ENCODE assay signal across 15 cellular contexts in the genomic region with DNA sequence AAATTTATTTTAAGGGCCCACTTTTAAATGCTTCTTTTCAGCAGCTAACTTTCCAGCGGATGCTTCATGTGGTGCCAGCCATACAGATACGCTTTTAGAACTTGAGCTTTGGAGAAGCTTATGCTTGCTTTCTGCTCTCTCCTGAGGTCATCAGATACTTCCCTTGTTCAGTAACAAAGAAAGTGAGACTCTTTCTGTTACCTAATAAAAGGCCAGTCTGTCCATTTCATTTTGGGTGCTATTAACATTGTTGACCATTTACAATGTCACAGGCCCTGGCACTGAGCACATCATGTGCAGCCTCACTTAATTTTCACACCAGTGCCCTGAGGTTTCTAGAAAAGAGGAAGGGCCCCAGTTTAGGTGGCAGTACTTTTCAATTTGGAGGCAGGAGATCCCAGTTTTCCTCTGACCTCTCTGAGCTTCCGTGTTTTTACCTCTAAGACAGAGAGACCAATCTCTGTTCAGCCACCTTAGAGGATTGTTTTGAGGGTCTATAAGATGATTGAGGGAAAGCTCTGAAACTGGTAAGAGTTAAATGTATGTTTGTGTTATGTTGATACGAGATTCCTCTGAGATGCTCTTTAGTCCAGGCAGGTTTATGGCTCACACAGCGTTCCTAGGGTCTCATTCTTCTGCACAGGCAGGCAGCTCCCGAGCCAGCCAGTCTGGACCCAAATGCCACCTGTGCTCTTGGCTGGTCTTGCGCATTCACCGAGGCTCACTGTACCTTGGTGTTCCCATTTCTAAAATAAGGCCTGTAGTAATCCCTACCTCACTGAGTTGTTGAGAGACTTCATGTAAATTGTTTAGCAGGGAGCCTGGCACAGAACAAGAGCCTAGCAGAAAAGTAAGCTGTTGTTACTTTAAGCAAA. TPM values are rescaled to one million over a fixed set of nuclear protein-coding genes. Genes with fewer than 3 reads are reported as not detected.
A peak's percentile ranks its signal among the peaks of the same experiment; 100 is the strongest.
DNase-seq lines count a peak whose midpoint lies in the region; ATAC-seq and TF ChIP-seq lines count a peak whose summit lies in the region.
"Had no signal": no experiment of that assay in that cellular context is flagged by ENCODE, and none has a peak within 500 bp of the region (broad histone marks: within the 10 kb centered on the region; RNA-seq: fewer than 3 reads in every experiment).

No MANE protein-coding gene starts in this region.

- TF ChIP-seq POLR2A in uterus (IDR thresholded peaks at IDR 0.05) = no peak

- ATAC-seq in left ventricle myocardium superior = no peak
- ATAC-seq in activated CD8-positive, alpha-beta memory T cell treated with anti-CD3 and anti-CD28 coated beads, Interleukin-2, amount 10 ng/mL, durations not matched to agents 7 days and 5 days = no peak
- ATAC-seq in GM19324 (IDR thresholded peaks at IDR 0.05; ENCODE audit: low FRiP score, unreplicated experiment) = no peak
- no peak for ATAC-seq in T-helper 17 cell

- DNase-seq in left ventricle myocardium inferior = no peak
- DNase-seq in left ventricle myocardium superior = no peak
- peak in 1 of 10 donors; percentile 48 for DNase-seq in dorsolateral prefrontal cortex
- DNase-seq in osteocyte (ENCODE audit: extremely low spot score, unreplicated experiment) = no peak
- no peak for DNase-seq in uterus
- no peak for DNase-seq in activated CD8-positive, alpha-beta memory T cell treated with anti-CD3 and anti-CD28 coated beads, Interleukin-2, amount 10 ng/mL, durations not matched to agents 7 days and 5 days
- no peak for DNase-seq in T-helper 17 cell
- DNase-seq: activated CD4-positive, alpha-beta T cell treated with anti-CD3 and anti-CD28 coated beads, Interleukin-2, amount 50 U/mL, for 48 hours; DMS53; NCI-H1092; NCI-H524; T-helper 9 cell had no signal

- H3K27ac Mint-ChIP-seq in osteocyte (ENCODE audit: unreplicated experiment) = peak overlapping the region; percentile 44
- H3K27ac Mint-ChIP-seq in activated CD8-positive, alpha-beta memory T cell treated with anti-CD3 and anti-CD28 coated beads, Interleukin-2, amount 10 ng/mL, durations not matched to agents 7 days and 5 days = no peak overlapping the region
- H3K27ac Mint-ChIP-seq in T-helper 17 cell = no peak overlapping the region
- H3K27ac Mint-ChIP-seq: activated T-helper 2 cell treated with anti-CD3 and anti-CD28 coated beads, Interferon-gamma antibody, Interleukin-2, Interleukin-4, amounts not matched to agents 10 μg/mL and 5 μg/mL and 100 μg/mL, durations not matched to agents 14 hours and 24 hours and 36 hours had no signal

- H3K4me1 ChIP-seq in left ventricle myocardium inferior (peaks cover 97% of the 10 kb centered on the region), uterus (peaks cover 9 to 15% of the 10 kb centered on the region in 2 donors)

- H3K27me3 Mint-ChIP-seq in osteocyte (ENCODE audit: unreplicated experiment) (no peaks in the 10 kb centered on the region), T-helper 17 cell (no peaks in the 10 kb centered on the region)
- H3K27me3 Mint-ChIP-seq in activated CD8-positive, alpha-beta memory T cell treated with anti-CD3 and anti-CD28 coated beads, Interleukin-2, amount 10 ng/mL, durations not matched to agents 7 days and 5 days = peaks cover 1% of the 10 kb centered on the region

- intact Hi-C loops in left ventricle myocardium inferior (cut with micrococcal nuclease) = no loop called here
- intact Hi-C loops in left ventricle myocardium superior (cut with micrococcal nuclease) = no loop called here
- intact Hi-C loops in dorsolateral prefrontal cortex (cut with DNase I) = loop anchor here in 1 of 2 donors (5.0 to 10.0 kb wide), 2 partner anchors 125 to 262 kb away; a partner anchor contains a TSS
- intact Hi-C loops in uterus (cut with DNase I; ENCODE audit: low total_unique reads) = loop anchor here (10.0 kb wide), 1 partner anchor 55 kb away; no protein-coding TSS in a partner anchor

- TF ChIP-seq CTCF in left ventricle myocardium inferior (IDR thresholded peaks at IDR 0.05; ENCODE audit: borderline replicate concordance) = no peak
- no peak for TF ChIP-seq CTCF in dorsolateral prefrontal cortex (IDR thresholded peaks at IDR 0.05 in 54 of 56, conservative IDR thresholded peaks at IDR 0.05 in 2 of 56; ENCODE audit: low read depth in 1 of 56, partially characterized antibody in 56 of 56)
- TF ChIP-seq CTCF in osteocyte (IDR thresholded peaks at IDR 0.05) = no peak
- no peak for TF ChIP-seq CTCF in uterus (IDR thresholded peaks at IDR 0.05)

- H3K9me3 ChIP-seq in left ventricle myocardium inferior (replicated peaks) (no peaks in the 10 kb centered on the region), uterus (no peaks in the 10 kb centered on the region), T-helper 17 cell (ENCODE audit: control insufficient read depth, low read length, poor library complexity, severe bottlenecking) (no peaks in the 10 kb centered on the region)

- H3K36me3 ChIP-seq in left ventricle myocardium inferior (no peaks in the 10 kb centered on the region), uterus (no peaks in the 10 kb centered on the region)

- CTCF ChIA-PET in activated CD8-positive, alpha-beta memory T cell treated with anti-CD3 and anti-CD28 coated beads, Interleukin-2, amount 10 ng/mL, durations not matched to agents 7 days and 5 days (lab: Charles Lee) = interaction anchor here (0.7 to 2.4 kb wide), 3 partner anchors 26 to 207 kb away, joined by 3 to 7 read pairs (median 3); no protein-coding TSS in a partner anchor

- H3K36me3 Mint-ChIP-seq in osteocyte (ENCODE audit: unreplicated experiment) (no peaks in the 10 kb centered on the region), T-helper 17 cell (ENCODE audit: low read depth) (peaks cover 2% of the 10 kb centered on the region)
- H3K36me3 Mint-ChIP-seq in activated CD8-positive, alpha-beta memory T cell treated with anti-CD3 and anti-CD28 coated beads, Interleukin-2, amount 10 ng/mL, durations not matched to agents 7 days and 5 days = peaks cover 3% of the 10 kb centered on the region

- H3K27ac ChIP-seq in left ventricle myocardium inferior (replicated peaks) (peak overlapping the region; percentile 96), dorsolateral prefrontal cortex (peak overlapping the region in 58 of 59 donors; percentile 18 to 98 (median 94)), uterus (peak overlapping the region; percentile 96 to 98)

- H3K27me3 ChIP-seq in left ventricle myocardium inferior (ENCODE audit: low read depth) = no peaks in the 10 kb centered on the region
- H3K27me3 ChIP-seq in dorsolateral prefrontal cortex = no peaks in the 10 kb centered on the region
- no peaks in the 10 kb centered on the region for H3K27me3 ChIP-seq in uterus

- peaks cover 74% of the 10 kb centered on the region for H3K4me1 Mint-ChIP-seq in osteocyte (ENCODE audit: unreplicated experiment)
- peaks cover 21% of the 10 kb centered on the region for H3K4me1 Mint-ChIP-seq in activated CD8-positive, alpha-beta memory T cell treated with anti-CD3 and anti-CD28 coated beads, Interleukin-2, amount 10 ng/mL, durations not matched to agents 7 days and 5 days
- peaks cover 33% of the 10 kb centered on the region for H3K4me1 Mint-ChIP-seq in T-helper 17 cell

- no peaks in the 10 kb centered on the region for H3K9me3 Mint-ChIP-seq in osteocyte (ENCODE audit: unreplicated experiment)
- H3K9me3 Mint-ChIP-seq in activated CD8-positive, alpha-beta memory T cell treated with anti-CD3 and anti-CD28 coated beads, Interleukin-2, amount 10 ng/mL, durations not matched to agents 7 days and 5 days (ENCODE audit: low read depth) = no peaks in the 10 kb centered on the region
- H3K9me3 Mint-ChIP-seq: activated T-helper 2 cell treated with anti-CD3 and anti-CD28 coated beads, Interferon-gamma antibody, Interleukin-2, Interleukin-4, amounts not matched to agents 10 μg/mL and 5 μg/mL and 100 μg/mL, durations not matched to agents 14 hours and 24 hours and 36 hours had no signal

- H3K4me3 Mint-ChIP-seq in osteocyte (ENCODE audit: unreplicated experiment) (no peak overlapping the region), T-helper 17 cell (no peak overlapping the region)
- H3K4me3 Mint-ChIP-seq in activated CD8-positive, alpha-beta memory T cell treated with anti-CD3 and anti-CD28 coated beads, Interleukin-2, amount 10 ng/mL, durations not matched to agents 7 days and 5 days = no peak overlapping the region

- H3K4me3 ChIP-seq in left ventricle myocardium inferior (peak overlapping the region; percentile 77), dorsolateral prefrontal cortex (peak overlapping the region in 23 of 59 donors; percentile 5 to 86 (median 19)), uterus (peak overlapping the region in 1 of 2 donors; percentile 12)

RNA-seq across cellular contexts. Expression of a gene that starts 4.4 kb away (rescaled TPM):
- total RNA-seq in left ventricle myocardium inferior = 30.7 TPM
- 33.3 TPM for total RNA-seq in left ventricle myocardium superior
- total RNA-seq in dorsolateral prefrontal cortex = 10 to 100 TPM; 32.9 to 97.5 (median 48.2) TPM
- total RNA-seq in osteocyte = 97.7 and 101 TPM in 2 replicates
- total RNA-seq in uterus = 100 to 1,000 TPM in 1 of 4 donors, 10 to 100 TPM in 3; 22.5 to 117 (median 57.8) TPM
- 10 to 100 TPM; 34.0 to 36.2 TPM for total RNA-seq in activated CD8-positive, alpha-beta memory T cell treated with anti-CD3 and anti-CD28 coated beads, Interleukin-2, amount 10 ng/mL, durations not matched to agents 7 days and 5 days
- 10 to 100 TPM; 34.9 to 35.8 TPM for total RNA-seq in T-helper 17 cell

RNA-seq across cellular contexts. Expression of a gene that starts 57.1 kb away (rescaled TPM):
- total RNA-seq in left ventricle myocardium inferior (not detected), left ventricle myocardium superior (not detected), dorsolateral prefrontal cortex (not detected), osteocyte (not detected in 2 replicates), uterus (not detected), T-helper 17 cell (not detected)
- not detected for total RNA-seq in activated CD8-positive, alpha-beta memory T cell treated with anti-CD3 and anti-CD28 coated beads, Interleukin-2, amount 10 ng/mL, durations not matched to agents 7 days and 5 days
- total RNA-seq: activated T-helper 2 cell treated with anti-CD3 and anti-CD28 coated beads, Interferon-gamma antibody, Interleukin-2, Interleukin-4, amounts not matched to agents 10 μg/mL and 5 μg/mL and 100 μg/mL, durations not matched to agents 14 hours and 24 hours and 36 hours; H1 had no signal
